In genomic region chr16:75224683-75225082, GRCh38 we compare ENCODE assay signal across 1 cellular context.
TF ChIP-seq lines count a peak whose summit lies in the region.

No MANE protein-coding gene starts in this region.

TF ChIP-seq in GM23338, 12 proteins besides CTCF, POLR2A, EP300 and RAD21:
- TF ChIP-seq ZNF462 (CRISPR knock-in tag; IDR thresholded peaks at IDR 0.05) (no peak), EZH2phosphoT487 (IDR thresholded peaks at IDR 0.05; ENCODE audit: unreplicated experiment) (no peak), NANOG (IDR thresholded peaks at IDR 0.05; ENCODE audit: borderline replicate concordance) (no peak), ETS1 (IDR thresholded peaks at IDR 0.05) (no peak), STAT1 (IDR thresholded peaks at IDR 0.05; ENCODE audit: unreplicated experiment) (no peak), ZNF114 (CRISPR knock-in tag; IDR thresholded peaks at IDR 0.05) (no peak), POLR2AphosphoS5 (IDR thresholded peaks at IDR 0.05; ENCODE audit: low read depth) (no peak), EZH2 (IDR thresholded peaks at IDR 0.05; ENCODE audit: low read depth, unreplicated experiment) (no peak), REST (IDR thresholded peaks at IDR 0.05; ENCODE audit: unreplicated experiment) (no peak), CREB1 (CRISPR knock-in tag; IDR thresholded peaks at IDR 0.05; ENCODE audit: low read depth) (no peak), ZNF331 (CRISPR knock-in tag; IDR thresholded peaks at IDR 0.05; ENCODE audit: low read depth) (no peak), JUNB (IDR thresholded peaks at IDR 0.05; ENCODE audit: unreplicated experiment) (no peak)
